ENCODE assay signal across 1 cellular context in the genomic region with DNA sequence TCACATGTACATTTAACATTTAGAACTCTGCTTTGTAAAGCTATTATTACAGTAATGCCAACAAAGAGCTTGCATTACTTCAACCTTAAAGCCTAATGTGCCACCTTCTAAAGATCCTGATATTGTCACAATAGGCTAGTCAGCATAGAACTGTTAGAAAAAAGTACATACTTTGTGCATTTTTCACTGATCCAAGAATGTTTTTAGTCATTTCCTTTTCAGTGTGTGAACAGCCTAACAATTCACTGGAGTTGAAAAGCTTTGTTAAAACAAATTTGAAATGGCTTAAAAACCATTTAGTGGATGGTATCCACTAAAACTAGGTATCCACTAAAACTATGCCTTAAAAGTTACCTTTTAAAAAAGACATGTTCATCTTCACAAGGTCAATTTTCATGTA.
TF ChIP-seq lines count a peak whose summit lies in the region.

No MANE protein-coding gene starts in this region.

TF ChIP-seq in HepG2, 621 proteins besides CTCF, POLR2A, EP300 and RAD21:
- TF ChIP-seq RBFOX2 (IDR thresholded peaks at IDR 0.05; ENCODE audit: low read depth, low read length): peak; percentile 44; the same call in 1 of the 2 replicates
- no peak for TF ChIP-seq RBM39 (IDR thresholded peaks at IDR 0.05; ENCODE audit: low read depth, low read length, poor library complexity, severe bottlenecking)
